ENCODE assay signal across 18 cellular contexts in the genomic region with DNA sequence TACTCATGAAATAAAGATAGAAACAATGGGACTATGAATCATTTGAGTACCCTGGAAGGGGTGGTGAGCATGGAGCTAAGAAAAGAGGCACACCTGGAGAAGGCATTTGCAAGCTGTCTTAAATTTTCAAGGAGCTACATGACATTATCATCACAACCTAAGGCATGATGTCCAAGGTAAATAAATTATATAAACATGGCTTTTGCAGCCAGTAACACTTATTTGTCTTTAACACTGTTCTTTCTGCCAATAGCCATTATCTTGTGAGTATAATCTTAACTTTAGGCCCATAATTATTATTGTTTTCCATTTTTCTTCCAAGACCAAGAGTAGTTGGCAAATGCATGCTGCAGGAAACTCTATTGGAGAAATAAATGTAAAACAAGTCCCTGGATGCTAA.
"Had no signal": no experiment of that assay in that cellular context is flagged by ENCODE, and none has a peak within 500 bp of the region (broad histone marks: within the 10 kb centered on the region; RNA-seq: fewer than 3 reads in every experiment).

No MANE protein-coding gene starts in this region.

- H3K9me3 ChIP-seq: SK-N-SH had no signal

- H3K27ac ChIP-seq: RWPE1 had no signal

- DNase-seq: KBM-7; MM.1S; NCI-H1092 treated with DMSO at 0.1 percent for 48 hours; NCI-H1436; NCI-H187; NCI-H2081; NCI-H2107; NCI-H2227 treated with DMSO at 0.1 percent for 48 hours; NCI-H524; NCI-H526 treated with DMSO at 0.1 percent for 48 hours; NCI-H748 treated with DMSO at 0.1 percent for 48 hours; NK-92 treated with Interleukin-12 subunit alpha and Interleukin-12 subunit beta, amount 100 ng/mL, for 24 hours; PC-3; SHP77; SK-N-SH; SW 1271; T-cell had no signal
